ENCODE assay signal across 8 cellular contexts in the genomic region with DNA sequence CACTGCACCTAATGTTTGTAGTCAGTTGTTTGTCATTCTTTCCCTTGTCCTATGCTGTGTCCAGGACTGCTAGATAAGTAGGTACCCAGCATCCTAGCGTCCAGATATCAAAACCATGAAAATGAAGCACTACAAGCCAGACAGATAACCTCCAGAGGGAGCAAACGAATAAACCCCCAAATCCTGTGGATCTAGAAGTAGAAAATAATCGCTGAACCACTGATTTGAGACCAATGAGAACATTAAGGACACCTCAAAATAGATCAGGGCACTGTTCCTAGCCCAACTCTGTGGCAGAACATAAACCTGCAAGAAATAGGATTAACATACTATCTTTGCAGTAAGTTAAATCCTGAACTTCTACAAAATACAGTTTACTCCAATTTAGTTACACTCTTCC. TPM values are rescaled to one million over a fixed set of nuclear protein-coding genes. Genes with fewer than 3 reads are reported as not detected.
DNase-seq lines count a peak whose midpoint lies in the region; ATAC-seq, FAIRE-seq and TF ChIP-seq lines count a peak whose summit lies in the region.

No MANE protein-coding gene starts in this region.

- CTCF ChIA-PET in K562 (lab: Yijun Ruan, JAX; ENCODE audit: low intra/inter-chr PET ratio) (no interaction called here), SK-N-SH (lab: Yijun Ruan, JAX) (no interaction called here)
- CTCF ChIA-PET in naive thymus-derived CD4-positive, alpha-beta T cell (lab: Charles Lee) = no interaction called here

- H3K9me3 ChIP-seq in heart right ventricle (no peaks in the 10 kb centered on the region), K562 (replicated peaks; ENCODE audit: control insufficient read depth, insufficient read depth, low read depth, low read length) (no peaks in the 10 kb centered on the region), uterus (no peaks in the 10 kb centered on the region), SK-N-SH (no peaks in the 10 kb centered on the region)
- no peaks in the 10 kb centered on the region for H3K9me3 ChIP-seq in naive thymus-derived CD4-positive, alpha-beta T cell (ENCODE audit: control insufficient read depth in 2 of 3, low read length in 3 of 3)

- H3K4me1 ChIP-seq in heart right ventricle = peaks cover 0 to 16% (median 7%) of the 10 kb centered on the region in 9 donors
- peaks cover 11 to 35% of the 10 kb centered on the region in 2 experiments for H3K4me1 ChIP-seq in K562 (replicated peaks in 1 of 2; ENCODE audit: control insufficient read depth in 2 of 2, insufficient read depth in 2 of 2, low read length in 2 of 2)
- H3K4me1 ChIP-seq in naive thymus-derived CD4-positive, alpha-beta T cell (ENCODE audit: control insufficient read depth in 2 of 2, insufficient read depth in 2 of 2, low read length in 2 of 2) = peaks cover 13 to 16% of the 10 kb centered on the region in 2 donors
- no peaks in the 10 kb centered on the region for H3K4me1 ChIP-seq in uterus
- peaks cover 0 to 9% of the 10 kb centered on the region in 2 experiments; a peak in 2 of 4 replicates for H3K4me1 ChIP-seq in SK-N-SH (ENCODE audit: control insufficient read depth in 1 of 2, insufficient read depth in 2 of 2, low read depth in 1 of 2, low read length in 1 of 2)

- POLR2A ChIA-PET in K562 (lab: Yijun Ruan, JAX) (interaction anchor here (1.2 kb wide), 1 partner anchor 8 kb away, joined by 3 read pairs; no protein-coding TSS in a partner anchor), SK-N-SH (lab: Yijun Ruan, JAX) (no interaction called here)
- POLR2A ChIA-PET in naive thymus-derived CD4-positive, alpha-beta T cell (lab: Charles Lee) = interaction anchor here (0.6 to 3.1 kb wide), 2 partner anchors 25 to 399 kb away, joined by 11 to 30 read pairs; partner anchors contain the start of gene NDUFAF4

- no peak for DNase-seq in heart right ventricle
- no peak for DNase-seq in Right ventricle myocardium superior
- DNase-seq in K562 (ENCODE audit: extremely low read depth in 1 of 4, low spot score in 3 of 4) = peak in 1 of 4 experiments; percentile 20
- DNase-seq in naive thymus-derived CD4-positive, alpha-beta T cell = peak in 2 of 9 donors; percentile 13 to 15
- no peak for DNase-seq in uterus
- DNase-seq in SHP77 (lab: John Stamatoyannopoulos, UW) = no peak
- DNase-seq in SK-N-SH = no peak

- peak overlapping the region; percentile 91 for H3K4me2 ChIP-seq in K562 (ENCODE audit: insufficient read depth, low read length)
- H3K4me2 ChIP-seq in SK-N-SH = no peak overlapping the region

- H3K79me2 ChIP-seq in K562 (ENCODE audit: control insufficient read depth, insufficient read depth, low read length) = no peaks in the 10 kb centered on the region
- H3K79me2 ChIP-seq in SK-N-SH (ENCODE audit: insufficient read depth) = no peaks in the 10 kb centered on the region

- H4K20me1 ChIP-seq in K562 (replicated peaks; ENCODE audit: control insufficient read depth, insufficient read depth, low read length) (no peaks in the 10 kb centered on the region), SK-N-SH (ENCODE audit: insufficient read depth) (no peaks in the 10 kb centered on the region)

- TF ChIP-seq POLR2A in K562 (conservative IDR thresholded peaks at IDR 0.05) (no peak), uterus (IDR thresholded peaks at IDR 0.05) (no peak)

- peaks cover 0 to 24% (median 4%) of the 10 kb centered on the region in 5 donors for H3K27me3 Mint-ChIP-seq in naive thymus-derived CD4-positive, alpha-beta T cell

- ATAC-seq in heart right ventricle (no peak), Right ventricle myocardium superior (ENCODE audit: poor library complexity) (no peak), K562 (no peak), GM21526 (IDR thresholded peaks at IDR 0.05; ENCODE audit: low FRiP score, unreplicated experiment) (no peak)
- ATAC-seq in naive thymus-derived CD4-positive, alpha-beta T cell = no peak

- H3K27ac ChIP-seq in heart right ventricle (peak overlapping the region in 8 of 10 donors; percentile 34 to 79 (median 73)), K562 (ENCODE audit: extremely low read depth, low read depth, low read length) (peak overlapping the region; percentile 90), uterus (peak overlapping the region; percentile 69 to 82), SK-N-SH (ENCODE audit: low read depth in 2 of 2, low read length in 1 of 2) (no peak overlapping the region)
- H3K27ac ChIP-seq in naive thymus-derived CD4-positive, alpha-beta T cell (ENCODE audit: low read depth, low read length) = peak overlapping the region; percentile 87

- peaks cover 0 to 7% (median 0%) of the 10 kb centered on the region in 5 donors for H3K36me3 Mint-ChIP-seq in naive thymus-derived CD4-positive, alpha-beta T cell

- peaks cover 0 to 13% (median 0%) of the 10 kb centered on the region in 7 donors for H3K27me3 ChIP-seq in heart right ventricle
- H3K27me3 ChIP-seq in K562 (ENCODE audit: control insufficient read depth in 2 of 2, insufficient read depth in 2 of 2, low read length in 2 of 2) = no peaks in the 10 kb centered on the region
- H3K27me3 ChIP-seq in naive thymus-derived CD4-positive, alpha-beta T cell (ENCODE audit: control insufficient read depth in 2 of 2, insufficient read depth in 2 of 2, low read length in 2 of 2) = no peaks in the 10 kb centered on the region
- H3K27me3 ChIP-seq in uterus = no peaks in the 10 kb centered on the region
- H3K27me3 ChIP-seq in SK-N-SH (ENCODE audit: insufficient read depth) = peaks cover 8% of the 10 kb centered on the region; the same call in 1 of the 2 replicates

- intact Hi-C loops in heart right ventricle (cut with DNase I) = loop anchor here in 1 of 10 donors (10.0 kb wide), 1 partner anchor 121 kb away; no protein-coding TSS in a partner anchor
- intact Hi-C loops in Right ventricle myocardium superior (cut with DNase I) = no loop called here
- intact Hi-C loops in K562 (cut with micrococcal nuclease) = loop anchor here (10.0 kb wide), 2 partner anchors 399 to 1409 kb away; partner anchors contain the start of gene UFL1
- intact Hi-C loops in naive thymus-derived CD4-positive, alpha-beta T cell (cut with micrococcal nuclease) = loop anchor here (5.0 to 10.0 kb wide), 3 partner anchors 131 to 1911 kb away; partner anchors contain the start of gene POU3F2 (in 1 of the 2)
- intact Hi-C loops in uterus (cut with DNase I; ENCODE audit: low total_unique reads) = no loop called here

- H3K9me1 ChIP-seq in K562 (ENCODE audit: control insufficient read depth, insufficient read depth, low read length) = no peaks in the 10 kb centered on the region

- TF ChIP-seq RAD21 in K562 (CRISPR knock-in tag; conservative IDR thresholded peaks at IDR 0.05 in 1 of 2, IDR thresholded peaks at IDR 0.05 in 1 of 2) = no peak
- TF ChIP-seq RAD21 in SK-N-SH (IDR thresholded peaks at IDR 0.05; ENCODE audit: low read length) = no peak

- BruUV-seq in K562 (replicated peaks; lab: Mats Ljungman, UMichigan) = no TSS peak

- no peak for TF ChIP-seq CTCF in heart right ventricle (IDR thresholded peaks at IDR 0.05)
- TF ChIP-seq CTCF in K562 (IDR thresholded peaks at IDR 0.05 in 2 of 3, conservative IDR thresholded peaks at IDR 0.05 in 1 of 3; ENCODE audit: insufficient read depth in 2 of 3, low read depth in 1 of 3, low read length in 3 of 3) = no peak
- no peak for TF ChIP-seq CTCF in uterus (IDR thresholded peaks at IDR 0.05)
- TF ChIP-seq CTCF in SK-N-SH (IDR thresholded peaks at IDR 0.05) = no peak

- no peaks in the 10 kb centered on the region for H3F3A ChIP-seq in SK-N-SH (replicated peaks; ENCODE audit: insufficient read depth)

- H3K4me3 ChIP-seq in heart right ventricle (peak overlapping the region in 5 of 10 donors; percentile 61 to 69 (median 67)), K562 (peak overlapping the region; percentile 48; the same call in 1 of the 2 replicates), uterus (no peak overlapping the region), SK-N-SH (ENCODE audit: low read depth in 2 of 2, low read length in 1 of 2) (no peak overlapping the region)
- no peak overlapping the region for H3K4me3 ChIP-seq in naive thymus-derived CD4-positive, alpha-beta T cell (ENCODE audit: low read length)

- 60 to 65% methylated on average over 3 of the region's 3 CpGs for WGBS in heart right ventricle, 2 donors
- WGBS in K562 (ENCODE audit: insufficient coverage, low coverage, missing lambda C conversion rate) = 7% methylated on average over 3 of the region's 3 CpGs
- 74% methylated on average over 3 of the region's 3 CpGs for WGBS in SK-N-SH (ENCODE audit: low lambda C conversion rate)

- peak overlapping the region; percentile 37 to 99 (median 96) for H3K4me3 Mint-ChIP-seq in naive thymus-derived CD4-positive, alpha-beta T cell

- H3K36me3 ChIP-seq in heart right ventricle = no peaks in the 10 kb centered on the region
- no peaks in the 10 kb centered on the region for H3K36me3 ChIP-seq in K562 (ENCODE audit: control insufficient read depth, insufficient read depth, low read length)
- no peaks in the 10 kb centered on the region for H3K36me3 ChIP-seq in naive thymus-derived CD4-positive, alpha-beta T cell (ENCODE audit: control insufficient read depth in 2 of 3, insufficient read depth in 3 of 3, low read length in 3 of 3)
- H3K36me3 ChIP-seq in uterus = no peaks in the 10 kb centered on the region
- H3K36me3 ChIP-seq in SK-N-SH (replicated peaks in 1 of 2; ENCODE audit: control insufficient read depth in 1 of 2, insufficient read depth in 2 of 2, low read length in 1 of 2) = no peaks in the 10 kb centered on the region

- H3K9ac ChIP-seq in K562 (ENCODE audit: insufficient read depth in 1 of 2, low read depth in 2 of 2, low read length in 2 of 2) = peak overlapping the region in 1 of 2 experiments; percentile 84; a peak in 2 of 4 replicates
- no peak overlapping the region for H3K9ac ChIP-seq in SK-N-SH

- H3K9me2 ChIP-seq in SK-N-SH = no peaks in the 10 kb centered on the region

- peaks cover 8 to 50% (median 33%) of the 10 kb centered on the region in 7 donors for H3K4me1 Mint-ChIP-seq in naive thymus-derived CD4-positive, alpha-beta T cell

- H2AFZ ChIP-seq in K562 (ENCODE audit: low read depth, low read length) = peak overlapping the region; percentile 97
- H2AFZ ChIP-seq in SK-N-SH (ENCODE audit: low read depth) = no peak overlapping the region

- in situ Hi-C loops in K562 (cut with MboI) = no loop called here

- H3K9me3 Mint-ChIP-seq in naive thymus-derived CD4-positive, alpha-beta T cell = peaks cover 0 to 12% (median 0%) of the 10 kb centered on the region in 11 donors

- no peak for FAIRE-seq in K562 (lab: Jason Lieb, UNC)

- H3K27ac Mint-ChIP-seq in naive thymus-derived CD4-positive, alpha-beta T cell = peak overlapping the region; percentile 60 to 100 (median 99)

- no peak for TF ChIP-seq EP300 in K562 (IDR thresholded peaks at IDR 0.05; ENCODE audit: low read length)
- no peak for TF ChIP-seq EP300 in SK-N-SH (IDR thresholded peaks at IDR 0.05; ENCODE audit: borderline replicate concordance in 1 of 2, low read depth in 1 of 2, low read length in 1 of 2)

RNA-seq across cellular contexts. Expression of gene KLHL32, which starts 1.1 kb away (rescaled TPM):
- total RNA-seq in heart right ventricle = 1 to 10 TPM in 6 of 10 donors, under 1 TPM in 4; 0.47 to 1.7 (median 1.2) TPM
- polyA plus RNA-seq in heart right ventricle = under 1 TPM; 0.10 to 0.95 TPM
- total RNA-seq in Right ventricle myocardium superior = 1.7 TPM
- total RNA-seq in K562 (2011; cell fraction: chromatin; rRNA removed; ENCODE audit: low replicate concordance) = 1.7 and 2.6 TPM in 2 replicates
- 0.92 and 1.0 TPM in 2 replicates for total RNA-seq in K562 (2011; cell fraction: nucleolus; rRNA removed)
- total RNA-seq in K562 (2011; cell fraction: nucleoplasm; rRNA removed) = 1.8 and 2.4 TPM in 2 replicates
- total RNA-seq in K562 (2014; rRNA removed) = 0.59 and 0.86 TPM in 2 replicates
- 0.57 and 0.58 TPM in 2 replicates for total RNA-seq in K562 (2014; rRNA removed; fragmentation: Illumina TruSeq; extraction: Trizol)
- 0.34 and 0.58 TPM in 2 replicates for total RNA-seq in K562 (2015; rRNA removed; fragmentation: Illumina TruSeq; extraction: Trizol)
- 0.55 and 0.81 TPM in 2 replicates for total RNA-seq in K562 (2021)
- polyA plus RNA-seq in K562 (2011; rRNA removed) = 0.60 and 1.5 TPM in 2 replicates
- 0.78 and 1.3 TPM in 2 replicates for polyA plus RNA-seq in K562 (2011; cell fraction: cytosol; rRNA removed)
- polyA plus RNA-seq in K562 (2011; cell fraction: nucleus; rRNA removed) = 1.1 and 1.6 TPM in 2 replicates
- 0.40 and 0.62 TPM in 2 replicates for polyA plus RNA-seq in K562 (2012)
- polyA plus RNA-seq in K562 (2014; fragmentation: Illumina TruSeq; extraction: Trizol) = 0.39 and 0.49 TPM in 2 replicates
- under 1 TPM; 0.53 to 0.69 TPM for polyA plus RNA-seq in K562 (2014; fragmentation: Nextera tagmentation; extraction: Ambion mirVana)
- 0.25 and 1.3 TPM in 2 replicates for polyA plus RNA-seq in K562 (2014; rRNA removed)
- 2.0 and 2.2 TPM in 2 replicates for polyA minus RNA-seq in K562 (2011; rRNA and poly(A)+ RNA removed)
- polyA minus RNA-seq in K562 (2011; cell fraction: cytosol; rRNA and poly(A)+ RNA removed) = 0.48 TPM in 1 of 2 replicates, not detected in the other
- polyA minus RNA-seq in K562 (2011; cell fraction: nucleus; rRNA and poly(A)+ RNA removed) = 2.2 and 5.2 TPM in 2 replicates
- 1 to 10 TPM in 4 of 5 experiments, under 1 TPM in 1; 0.63 to 5.6 (median 1.6) TPM for total RNA-seq in naive thymus-derived CD4-positive, alpha-beta T cell
- polyA plus RNA-seq in naive thymus-derived CD4-positive, alpha-beta T cell = 1 to 10 TPM; 2.9 TPM
- 1 to 10 TPM in 2 of 4 donors, under 1 TPM in 1, not detected in 1; 0.24 to 2.9 (median 1.0) TPM for total RNA-seq in uterus
- polyA plus RNA-seq in SK-N-SH (2012; rRNA removed) = 0.18 and 0.21 TPM in 2 replicates
- polyA plus RNA-seq in SK-N-SH (2012; cell fraction: cytosol; rRNA removed) = 0.12 and 0.19 TPM in 2 replicates
- 0.15 and 0.18 TPM in 2 replicates for polyA plus RNA-seq in SK-N-SH (2012; cell fraction: nucleus; rRNA removed)

RNA-seq across cellular contexts. Expression of gene NDUFAF4, which starts 25.7 kb away (rescaled TPM):
- 100 to 1,000 TPM in 6 of 10 donors, 10 to 100 TPM in 4; 70.7 to 122 (median 101) TPM for total RNA-seq in heart right ventricle
- polyA plus RNA-seq in heart right ventricle = 10 to 100 TPM; 50.3 to 69.9 TPM
- 101 TPM for total RNA-seq in Right ventricle myocardium superior
- total RNA-seq in K562 (2011; cell fraction: chromatin; rRNA removed; ENCODE audit: low replicate concordance) = 7.0 and 13.0 TPM in 2 replicates
- 5.3 and 5.7 TPM in 2 replicates for total RNA-seq in K562 (2011; cell fraction: nucleolus; rRNA removed)
- total RNA-seq in K562 (2011; cell fraction: nucleoplasm; rRNA removed) = 8.4 and 12.9 TPM in 2 replicates
- 45.0 and 54.0 TPM in 2 replicates for total RNA-seq in K562 (2014; rRNA removed)
- total RNA-seq in K562 (2014; rRNA removed; fragmentation: Illumina TruSeq; extraction: Trizol) = 151 and 180 TPM in 2 replicates
- 100 and 111 TPM in 2 replicates for total RNA-seq in K562 (2015; rRNA removed; fragmentation: Illumina TruSeq; extraction: Trizol)
- 127 and 142 TPM in 2 replicates for total RNA-seq in K562 (2021)
- 146 and 171 TPM in 2 replicates for polyA plus RNA-seq in K562 (2011; rRNA removed)
- 16.7 and 34.7 TPM in 2 replicates for polyA plus RNA-seq in K562 (2011; cell fraction: cytosol; rRNA removed)
- polyA plus RNA-seq in K562 (2011; cell fraction: nucleus; rRNA removed) = 11.1 and 19.6 TPM in 2 replicates
- polyA plus RNA-seq in K562 (2012) = 77.0 and 108 TPM in 2 replicates
- polyA plus RNA-seq in K562 (2014; fragmentation: Illumina TruSeq; extraction: Trizol) = 106 and 136 TPM in 2 replicates
- polyA plus RNA-seq in K562 (2014; fragmentation: Nextera tagmentation; extraction: Ambion mirVana) = 100 to 1,000 TPM; 361 to 418 TPM
- 115 and 117 TPM in 2 replicates for polyA plus RNA-seq in K562 (2014; rRNA removed)
- polyA minus RNA-seq in K562 (2011; rRNA and poly(A)+ RNA removed) = 37.5 and 40.5 TPM in 2 replicates
- polyA minus RNA-seq in K562 (2011; cell fraction: cytosol; rRNA and poly(A)+ RNA removed) = 36.0 and 36.3 TPM in 2 replicates
- 6.6 and 15.2 TPM in 2 replicates for polyA minus RNA-seq in K562 (2011; cell fraction: nucleus; rRNA and poly(A)+ RNA removed)
- 10 to 100 TPM; 25.1 to 34.2 (median 28.4) TPM for total RNA-seq in naive thymus-derived CD4-positive, alpha-beta T cell
- polyA plus RNA-seq in naive thymus-derived CD4-positive, alpha-beta T cell = 10 to 100 TPM; 65.6 to 75.6 TPM
- total RNA-seq in uterus = 10 to 100 TPM; 21.1 to 88.6 (median 29.1) TPM
- polyA plus RNA-seq in SK-N-SH (2012; rRNA removed) = 15.9 and 16.7 TPM in 2 replicates
- polyA plus RNA-seq in SK-N-SH (2012; cell fraction: cytosol; rRNA removed) = 26.2 and 36.8 TPM in 2 replicates
- polyA plus RNA-seq in SK-N-SH (2012; cell fraction: nucleus; rRNA removed) = 4.4 and 8.9 TPM in 2 replicates

Comparison
In these comparisons a context has a peak if more than half of its experiments do, and no peak if none do; other contexts are left out.
1. H3K27ac ChIP-seq: peak in heart right ventricle (8 of 10), K562 (single experiment), naive thymus-derived CD4-positive, alpha-beta T cell (single experiment) and uterus (2 of 2); none in SK-N-SH (0 of 2).
2. intact Hi-C loops: an anchor here in K562 (10.0 kb wide) and naive thymus-derived CD4-positive, alpha-beta T cell (5.0 to 10.0 kb wide); none called in Right ventricle myocardium superior and uterus.